Comparison of ENCODE assay signal across 11 cellular contexts in the genomic region with DNA sequence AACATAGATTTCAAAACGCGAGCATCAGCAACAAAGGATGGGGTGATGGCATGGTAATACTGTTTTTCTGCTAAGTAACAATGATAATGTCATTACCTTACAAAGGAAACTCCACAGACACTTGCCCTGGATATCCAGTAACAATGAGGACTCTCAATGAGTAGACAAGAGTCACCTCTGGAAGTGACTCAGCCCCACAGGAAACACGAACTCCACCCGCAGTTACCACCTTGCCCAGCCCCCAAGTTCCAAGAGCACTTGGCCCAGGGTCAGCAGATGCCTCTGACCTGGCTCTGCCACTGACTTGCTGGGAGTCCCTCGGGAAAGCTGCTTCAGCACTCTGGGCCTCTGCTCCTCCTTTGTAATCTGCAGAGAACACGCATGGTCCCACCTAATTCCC.
A peak's percentile ranks its signal among the peaks of the same experiment; 100 is the strongest.
DNase-seq lines count a peak whose midpoint lies in the region; ATAC-seq lines count a peak whose summit lies in the region.
"Had no signal": no experiment of that assay in that cellular context is flagged by ENCODE, and none has a peak within 500 bp of the region (broad histone marks: within the 10 kb centered on the region; RNA-seq: fewer than 3 reads in every experiment).

No MANE protein-coding gene starts in this region.

- H3K36me3 ChIP-seq in effector memory CD4-positive, alpha-beta T cell (ENCODE audit: control insufficient read depth, insufficient read depth, low read length), result no peaks in the 10 kb centered on the region
- no peaks in the 10 kb centered on the region for H3K36me3 ChIP-seq in aorta (ENCODE audit: control insufficient read depth in 1 of 2, insufficient read depth in 2 of 2, low read length in 1 of 2)
- H3K36me3 ChIP-seq: esophagus squamous epithelium, tibial artery had no signal

- H3K4me1 ChIP-seq in effector memory CD4-positive, alpha-beta T cell (ENCODE audit: control insufficient read depth, insufficient read depth, low read length, poor library complexity, severe bottlenecking), result peaks cover 7% of the 10 kb centered on the region
- no peaks in the 10 kb centered on the region for H3K4me1 ChIP-seq in aorta (ENCODE audit: control insufficient read depth in 1 of 2, insufficient read depth in 2 of 2, low read length in 2 of 2)

- H3K27me3 ChIP-seq in effector memory CD4-positive, alpha-beta T cell (replicated peaks; ENCODE audit: control insufficient read depth, insufficient read depth, low read length, poor library complexity, severe bottlenecking), result no peaks in the 10 kb centered on the region
- H3K27me3 ChIP-seq in aorta (ENCODE audit: control insufficient read depth in 1 of 2, insufficient read depth in 2 of 2, low read length in 1 of 2), result no peaks in the 10 kb centered on the region
- H3K27me3 ChIP-seq: esophagus squamous epithelium, tibial artery had no signal

- 84 to 95% methylated on average over 6 of the region's 6 CpGs for WGBS in aorta, 2 donors

- DNase-seq in HT-29 (ENCODE audit: low spot score) (peak; percentile 47), DMS 273 (lab: John Stamatoyannopoulos, UW; ENCODE audit: unreplicated experiment) (no peak), sciatic nerve (ENCODE audit: low spot score) (no peak), aorta (no peak), NCI-H2227 treated with DMSO at 0.1 percent for 48 hours (lab: John Stamatoyannopoulos, UW) (no peak)
- DNase-seq in activated CD4-positive, alpha-beta T cell treated with anti-CD3 and anti-CD28 coated beads, Interleukin-2, amount 50 U/mL, for 1 hour, result peak; percentile 20
- DNase-seq in effector memory CD4-positive, alpha-beta T cell, result peak; percentile 18 to 26 (median 25)
- DNase-seq in stimulated activated CD4-positive, alpha-beta T cell treated with anti-CD3 and anti-CD28 coated beads, Interleukin-4, amount 100 ng/mL, for 4 hours, result peak; percentile 13 to 30
- DNase-seq: esophagus squamous epithelium, NCI-H1092, tibial artery had no signal

- intact Hi-C loops in sciatic nerve (cut with DNase I), result no loop called here
- intact Hi-C loops in aorta (cut with DNase I), result no loop called here

- no peak for ATAC-seq in sciatic nerve
- ATAC-seq in aorta (ENCODE audit: low FRiP score), result no peak

- H3K9me3 ChIP-seq in effector memory CD4-positive, alpha-beta T cell (ENCODE audit: control insufficient read depth, low read length), result no peaks in the 10 kb centered on the region
- no peaks in the 10 kb centered on the region for H3K9me3 ChIP-seq in aorta (ENCODE audit: control insufficient read depth, low read length)
- H3K9me3 ChIP-seq: esophagus squamous epithelium, tibial artery had no signal

- no peak overlapping the region for H3K4me3 ChIP-seq in effector memory CD4-positive, alpha-beta T cell (ENCODE audit: insufficient read depth, low read depth, low read length, poor library complexity, severe bottlenecking)
- H3K4me3 ChIP-seq in aorta (ENCODE audit: low read length in 2 of 2), result no peak overlapping the region
- H3K4me3 ChIP-seq: esophagus squamous epithelium, tibial artery had no signal

- H3K27ac ChIP-seq in effector memory CD4-positive, alpha-beta T cell (ENCODE audit: insufficient read depth, low read length, poor library complexity, severe bottlenecking), result no peak overlapping the region
- H3K27ac ChIP-seq in aorta (ENCODE audit: low read depth in 1 of 2, low read length in 2 of 2), result no peak overlapping the region
- H3K27ac ChIP-seq: esophagus squamous epithelium, tibial artery had no signal

Comparison
In these comparisons a context has a peak if more than half of its experiments do, and no peak if none do; other contexts are left out.
1. DNase-seq: peak in HT-29 (single experiment), activated CD4-positive, alpha-beta T cell treated with anti-CD3 and anti-CD28 coated beads, Interleukin-2, amount 50 U/mL, for 1 hour (single experiment), effector memory CD4-positive, alpha-beta T cell (3 of 3) and stimulated activated CD4-positive, alpha-beta T cell treated with anti-CD3 and anti-CD28 coated beads, Interleukin-4, amount 100 ng/mL, for 4 hours (2 of 2); none in DMS 273 (single experiment), sciatic nerve (single experiment), aorta (0 of 2) and NCI-H2227 treated with DMSO at 0.1 percent for 48 hours (single experiment).